17 cellular contexts compared by ENCODE assay signal in genomic region chr5:68450245-68450852, GRCh38.
DNase-seq lines count a peak whose midpoint lies in the region; ATAC-seq, FAIRE-seq and TF ChIP-seq lines count a peak whose summit lies in the region.
"Had no signal": no experiment of that assay in that cellular context is flagged by ENCODE, and none has a peak within 500 bp of the region (broad histone marks: within the 10 kb centered on the region; RNA-seq: fewer than 3 reads in every experiment).

No MANE protein-coding gene starts in this region.

- H3K4me2 ChIP-seq in GM23248 (ENCODE audit: unreplicated experiment) (no peak overlapping the region), astrocyte (ENCODE audit: low read length) (no peak overlapping the region)

- H3K9me3 ChIP-seq in GM23248 (ENCODE audit: low read depth), result no peaks in the 10 kb centered on the region
- no peaks in the 10 kb centered on the region for H3K9me3 ChIP-seq in astrocyte (ENCODE audit: insufficient read depth, low read depth, low read length)
- H3K9me3 ChIP-seq in gastroesophageal sphincter, result peaks cover 0 to 5% (median 0%) of the 10 kb centered on the region in 3 donors
- H3K9me3 ChIP-seq: lower lobe of right lung, Peyer's patch had no signal

- H3K27ac ChIP-seq in GM23248, result no peak overlapping the region
- no peak overlapping the region for H3K27ac ChIP-seq in astrocyte (ENCODE audit: low read depth, low read length)
- peak overlapping the region in 2 of 4 donors; percentile 20 to 33 for H3K27ac ChIP-seq in gastroesophageal sphincter
- H3K27ac ChIP-seq: lower lobe of right lung, Peyer's patch had no signal

- peak overlapping the region; percentile 22 for H3K27ac Mint-ChIP-seq in astrocyte (ENCODE audit: unreplicated experiment)
- no peak overlapping the region for H3K27ac Mint-ChIP-seq in CD14-positive monocyte
- H3K27ac Mint-ChIP-seq: activated naive CD4-positive, alpha-beta T cell treated with anti-CD3 and anti-CD28 coated beads, Interleukin-2, amount 50 U/mL, for 24 hours; T-helper 17 cell had no signal

- H4K20me1 ChIP-seq in GM23248 (ENCODE audit: insufficient read depth) (no peaks in the 10 kb centered on the region), astrocyte (ENCODE audit: insufficient read depth, low read length) (no peaks in the 10 kb centered on the region)

- H3K79me2 ChIP-seq in GM23248 (ENCODE audit: insufficient read depth) (no peaks in the 10 kb centered on the region), astrocyte (ENCODE audit: insufficient read depth, low read length) (no peaks in the 10 kb centered on the region)

- in situ Hi-C loops in GM23248 (cut with MboI), result loop anchor here (25.0 kb wide), 1 partner anchor 512 kb away; no protein-coding TSS in a partner anchor

- FAIRE-seq in astrocyte (lab: Jason Lieb, UNC), result no peak
- no peak for FAIRE-seq in GM12892 (lab: Jason Lieb, UNC)

- 53 to 63% methylated on average over 5 of the region's 5 CpGs for WGBS in GM23248 (ENCODE audit: low coverage in 1 of 2, low lambda C conversion rate in 2 of 2, missing lambda C conversion rate in 2 of 2), 2 experiments
- WGBS in gastroesophageal sphincter (ENCODE audit: low coverage in 1 of 2), 2 donors, result 61 to 63% methylated on average over 4 to 5 of the region's 5 CpGs

- intact Hi-C loops in sciatic nerve (cut with DNase I), result no loop called here
- intact Hi-C loops in CD14-positive monocyte (cut with micrococcal nuclease), result no loop called here

- H3K27me3 Mint-ChIP-seq in astrocyte (ENCODE audit: low read depth, unreplicated experiment) (no peaks in the 10 kb centered on the region), CD14-positive monocyte (ENCODE audit: low read depth in 3 of 3) (peaks cover 0 to 4% (median 1%) of the 10 kb centered on the region in 3 donors)
- H3K27me3 Mint-ChIP-seq: activated naive CD4-positive, alpha-beta T cell treated with anti-CD3 and anti-CD28 coated beads, Interleukin-2, amount 50 U/mL, for 24 hours had no signal

- no peaks in the 10 kb centered on the region for H3K9me2 ChIP-seq in GM23248 (ENCODE audit: insufficient read depth)

- DNase-seq in GM23248 (peak; percentile 26), astrocyte (ENCODE audit: low read depth) (peak; percentile 89), sciatic nerve (ENCODE audit: low spot score) (no peak), NCI-H446 treated with DMSO at 0.1 percent for 48 hours (lab: John Stamatoyannopoulos, UW) (no peak), CD14-positive monocyte (ENCODE audit: low spot score) (no peak), GM12892 (ENCODE audit: insufficient read length) (no peak)
- no peak for DNase-seq in stimulated activated CD4-positive, alpha-beta T cell treated with anti-CD3 and anti-CD28 coated beads, Interleukin-4, amount 100 ng/mL, for 4 hours
- DNase-seq: activated CD4-positive, alpha-beta T cell treated with anti-CD3 and anti-CD28 coated beads for 1 hour; cerebellar nuclear complex; DMS53; lower lobe of right lung; NCI-H1105 treated with DMSO at 0.1 percent for 48 hours; Peyer's patch; T-helper 17 cell had no signal

- H3K4me1 ChIP-seq in GM23248 (ENCODE audit: insufficient read depth) (peaks cover 19% of the 10 kb centered on the region), astrocyte (ENCODE audit: insufficient read depth, low read length) (peaks cover 5% of the 10 kb centered on the region), gastroesophageal sphincter (peaks cover 0 to 6% (median 0%) of the 10 kb centered on the region in 3 donors)
- H3K4me1 ChIP-seq: lower lobe of right lung, Peyer's patch had no signal

- peaks cover 2% of the 10 kb centered on the region for H3K9me3 Mint-ChIP-seq in astrocyte (ENCODE audit: unreplicated experiment)
- peaks cover 0 to 6% (median 3%) of the 10 kb centered on the region in 7 donors for H3K9me3 Mint-ChIP-seq in CD14-positive monocyte
- H3K9me3 Mint-ChIP-seq: activated naive CD4-positive, alpha-beta T cell treated with anti-CD3 and anti-CD28 coated beads, Interleukin-2, amount 50 U/mL, for 24 hours had no signal

- H3K4me3 ChIP-seq in GM23248, result no peak overlapping the region
- H3K4me3 ChIP-seq in astrocyte (ENCODE audit: insufficient read depth, low read depth, low read length), result no peak overlapping the region
- H3K4me3 ChIP-seq in gastroesophageal sphincter, result no peak overlapping the region
- H3K4me3 ChIP-seq: lower lobe of right lung, Peyer's patch, tibial nerve had no signal

- no peak for TF ChIP-seq CTCF in astrocyte (IDR thresholded peaks at IDR 0.05; ENCODE audit: insufficient read depth, low read depth, low read length)
- no peak for TF ChIP-seq CTCF in gastroesophageal sphincter (IDR thresholded peaks at IDR 0.05)
- TF ChIP-seq CTCF in CD14-positive monocyte (IDR thresholded peaks at IDR 0.05), result no peak

- no peaks in the 10 kb centered on the region for H3K36me3 ChIP-seq in GM23248 (ENCODE audit: low read depth)
- H3K36me3 ChIP-seq in astrocyte (ENCODE audit: insufficient read depth, low read length), result no peaks in the 10 kb centered on the region
- H3K36me3 ChIP-seq in gastroesophageal sphincter, result no peaks in the 10 kb centered on the region
- H3K36me3 ChIP-seq: lower lobe of right lung, Peyer's patch, tibial nerve had no signal

- H3K9ac ChIP-seq in GM23248, result no peak overlapping the region
- no peak overlapping the region for H3K9ac ChIP-seq in astrocyte (ENCODE audit: low read length)

- H3K27me3 ChIP-seq in GM23248 (replicated peaks; ENCODE audit: insufficient read depth), result no peaks in the 10 kb centered on the region
- no peaks in the 10 kb centered on the region for H3K27me3 ChIP-seq in astrocyte (ENCODE audit: insufficient read depth, low read length)
- no peaks in the 10 kb centered on the region for H3K27me3 ChIP-seq in gastroesophageal sphincter
- H3K27me3 ChIP-seq: Peyer's patch, tibial nerve had no signal

- TF ChIP-seq POLR2A in gastroesophageal sphincter (IDR thresholded peaks at IDR 0.05) (no peak), GM12892 (IDR thresholded peaks at IDR 0.05; ENCODE audit: low read depth, low read length) (no peak)

- no peak overlapping the region for H3K4me3 Mint-ChIP-seq in astrocyte (ENCODE audit: unreplicated experiment)
- H3K4me3 Mint-ChIP-seq in CD14-positive monocyte, result no peak overlapping the region
- H3K4me3 Mint-ChIP-seq: activated naive CD4-positive, alpha-beta T cell treated with anti-CD3 and anti-CD28 coated beads, Interleukin-2, amount 50 U/mL, for 24 hours; T-helper 17 cell had no signal

- H3K4me1 Mint-ChIP-seq in astrocyte (ENCODE audit: low read depth, unreplicated experiment) (peaks cover 6% of the 10 kb centered on the region), CD14-positive monocyte (no peaks in the 10 kb centered on the region)
- H3K4me1 Mint-ChIP-seq: activated naive CD4-positive, alpha-beta T cell treated with anti-CD3 and anti-CD28 coated beads, Interleukin-2, amount 50 U/mL, for 24 hours; T-helper 17 cell had no signal

- ATAC-seq in gastroesophageal sphincter (peak; percentile 78), sciatic nerve (peak; percentile 47)
- ATAC-seq: T-helper 17 cell had no signal

- no peaks in the 10 kb centered on the region for H3K36me3 Mint-ChIP-seq in astrocyte (ENCODE audit: low read depth, unreplicated experiment)
- no peaks in the 10 kb centered on the region for H3K36me3 Mint-ChIP-seq in CD14-positive monocyte
- H3K36me3 Mint-ChIP-seq: activated naive CD4-positive, alpha-beta T cell treated with anti-CD3 and anti-CD28 coated beads, Interleukin-2, amount 50 U/mL, for 24 hours had no signal

- no peak for TF ChIP-seq EP300 in gastroesophageal sphincter (IDR thresholded peaks at IDR 0.05)

- peak overlapping the region; percentile 28; the same call in 1 of the 2 replicates for H2AFZ ChIP-seq in GM23248
- no peak overlapping the region for H2AFZ ChIP-seq in astrocyte (ENCODE audit: low read depth, low read length)

- no peaks in the 10 kb centered on the region for H3F3A ChIP-seq in GM23248 (ENCODE audit: insufficient read depth)

Comparison
In these comparisons a context has a peak if more than half of its experiments do, and no peak if none do; other contexts are left out.
1. DNase-seq: peak in GM23248 (single experiment) and astrocyte (single experiment); none in sciatic nerve (single experiment), NCI-H446 treated with DMSO at 0.1 percent for 48 hours (single experiment), CD14-positive monocyte (single experiment), stimulated activated CD4-positive, alpha-beta T cell treated with anti-CD3 and anti-CD28 coated beads, Interleukin-4, amount 100 ng/mL, for 4 hours (0 of 2) and GM12892 (single experiment).